Comparison of ENCODE assay signal across 12 cellular contexts in the genomic region with DNA sequence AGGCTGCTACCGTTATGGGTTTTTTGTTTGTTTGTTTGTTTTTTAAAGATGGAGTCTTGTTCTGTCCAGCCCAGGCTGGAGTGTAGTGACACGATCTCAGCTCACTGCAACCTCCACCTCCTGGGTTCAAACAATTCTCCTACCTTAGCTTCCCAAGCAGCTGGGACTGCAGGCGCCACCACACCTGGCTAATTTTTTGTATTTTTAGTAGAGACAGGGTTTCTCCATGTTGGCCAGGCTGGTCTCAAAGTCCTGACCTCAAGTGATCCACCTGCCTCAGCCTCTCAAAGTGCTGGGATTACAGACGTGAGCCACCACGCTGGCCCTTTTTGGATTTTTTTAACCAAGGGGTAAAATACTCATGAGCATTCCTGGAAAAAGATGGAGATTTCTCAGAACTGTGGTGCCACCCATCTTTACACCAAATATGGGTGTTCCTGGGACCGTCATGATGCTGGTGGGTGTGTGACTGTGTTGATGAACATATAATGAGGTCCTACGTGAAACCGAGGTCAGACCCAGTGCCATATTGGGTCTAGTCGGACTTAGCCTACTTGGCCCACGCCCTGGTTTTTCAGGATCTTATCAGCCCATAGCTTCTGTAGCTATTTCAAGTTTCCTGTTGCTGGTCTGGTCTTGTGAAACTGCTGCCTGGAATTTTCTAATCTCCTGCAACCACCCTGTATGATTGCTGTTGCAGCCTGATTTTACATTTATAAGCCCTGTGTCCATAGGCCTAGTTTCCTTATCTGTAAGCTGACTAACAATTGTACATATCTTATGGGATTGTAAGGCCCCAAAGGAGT. TPM values are rescaled to one million over a fixed set of nuclear protein-coding genes. Genes with fewer than 3 reads are reported as not detected.
DNase-seq lines count a peak whose midpoint lies in the region; ATAC-seq, FAIRE-seq and TF ChIP-seq lines count a peak whose summit lies in the region.
"Had no signal": no experiment of that assay in that cellular context is flagged by ENCODE, and none has a peak within 500 bp of the region (broad histone marks: within the 10 kb centered on the region; RNA-seq: fewer than 3 reads in every experiment).

No MANE protein-coding gene starts in this region.

- TF ChIP-seq CTCF in K562 (IDR thresholded peaks at IDR 0.05 in 2 of 3, conservative IDR thresholded peaks at IDR 0.05 in 1 of 3; ENCODE audit: insufficient read depth in 2 of 3, low read depth in 1 of 3, low read length in 3 of 3) (no peak), lower lobe of right lung (IDR thresholded peaks at IDR 0.05) (no peak)

- TF ChIP-seq RAD21 in K562 (CRISPR knock-in tag; conservative IDR thresholded peaks at IDR 0.05 in 1 of 2, IDR thresholded peaks at IDR 0.05 in 1 of 2), result peak in 1 of 2 experiments; percentile 20; a peak in 3 of 4 replicates

- peak overlapping the region; percentile 27 for H3K4me2 ChIP-seq in K562 (ENCODE audit: insufficient read depth, low read length)

- H3K36me3 ChIP-seq in K562 (ENCODE audit: control insufficient read depth, insufficient read depth, low read length), result peaks cover 39% of the 10 kb centered on the region
- H3K36me3 ChIP-seq in lower lobe of right lung, result peaks cover 56% of the 10 kb centered on the region
- peaks cover 0 to 4% of the 10 kb centered on the region in 2 donors for H3K36me3 ChIP-seq in aorta (ENCODE audit: control insufficient read depth in 1 of 2, insufficient read depth in 2 of 2, low read length in 1 of 2)

- H2AFZ ChIP-seq in K562 (ENCODE audit: low read depth, low read length), result no peak overlapping the region
- H2AFZ ChIP-seq: parathyroid adenoma had no signal

- peaks cover 26% of the 10 kb centered on the region for H4K20me1 ChIP-seq in K562 (replicated peaks; ENCODE audit: control insufficient read depth, insufficient read depth, low read length)

- H3K9me3 ChIP-seq in K562 (replicated peaks; ENCODE audit: control insufficient read depth, insufficient read depth, low read depth, low read length) (peaks cover 7% of the 10 kb centered on the region), lower lobe of right lung (no peaks in the 10 kb centered on the region), aorta (ENCODE audit: control insufficient read depth, low read length) (no peaks in the 10 kb centered on the region)

- H3K4me1 ChIP-seq in K562 (replicated peaks in 1 of 2; ENCODE audit: control insufficient read depth in 2 of 2, insufficient read depth in 2 of 2, low read length in 2 of 2) (peaks cover 25 to 40% of the 10 kb centered on the region in 2 experiments), lower lobe of right lung (peaks cover 68% of the 10 kb centered on the region), aorta (ENCODE audit: control insufficient read depth in 1 of 2, insufficient read depth in 2 of 2, low read length in 2 of 2) (no peaks in the 10 kb centered on the region)

- peak; percentile 77 for TF ChIP-seq POLR2A in K562 (conservative IDR thresholded peaks at IDR 0.05)

- H3K4me3 ChIP-seq in K562 (no peak overlapping the region), lower lobe of right lung (no peak overlapping the region), aorta (ENCODE audit: low read length in 2 of 2) (no peak overlapping the region)

- in situ Hi-C loops in K562 (cut with MboI), result loop anchor here (10.0 kb wide), 1 partner anchor 86 kb away; the partner anchor contains the start of gene FTL

- peaks cover 42% of the 10 kb centered on the region for H3K79me2 ChIP-seq in K562 (ENCODE audit: control insufficient read depth, insufficient read depth, low read length)

- peak overlapping the region in 1 of 2 experiments; percentile 60; a peak in 3 of 4 replicates for H3K9ac ChIP-seq in K562 (ENCODE audit: insufficient read depth in 1 of 2, low read depth in 2 of 2, low read length in 2 of 2)
- H3K9ac ChIP-seq: parathyroid adenoma had no signal

- ATAC-seq in Right ventricle myocardium inferior (peak; percentile 65), K562 (peak; percentile 79), lower lobe of right lung (peak; percentile 33 to 54), aorta (ENCODE audit: low FRiP score) (peak; percentile 67), HG03139 (IDR thresholded peaks at IDR 0.05; ENCODE audit: unreplicated experiment) (no peak), HG03095 (IDR thresholded peaks at IDR 0.05; ENCODE audit: unreplicated experiment) (no peak)

- DNase-seq in Right ventricle myocardium inferior (ENCODE audit: missing footprints) (no peak), cardiac septum (ENCODE audit: low spot score) (no peak), K562 (ENCODE audit: extremely low read depth in 1 of 4, low spot score in 3 of 4) (peak; percentile 60 to 98 (median 74)), lower lobe of right lung (peak; percentile 66), aorta (peak; percentile 86 to 88), NCI-H1105 treated with DMSO at 0.1 percent for 48 hours (lab: John Stamatoyannopoulos, UW) (no peak)

- CTCF ChIA-PET in K562 (lab: Yijun Ruan, JAX; ENCODE audit: low intra/inter-chr PET ratio), result interaction anchor here (0.6 to 0.7 kb wide), 2 partner anchors 115 to 488 kb away, joined by 3 to 4 read pairs; partner anchors contain the start of gene GYS1

- intact Hi-C loops in Right ventricle myocardium inferior (cut with DNase I) (no loop called here), cardiac septum (cut with DNase I) (loop anchor here (5.0 kb wide), 1 partner anchor 74 kb away; the partner anchor contains the start of gene BAX), K562 (cut with micrococcal nuclease) (no loop called here), lower lobe of right lung (cut with DNase I) (no loop called here), aorta (cut with DNase I) (loop anchor here in 1 of 2 donors (10.0 kb wide), 1 partner anchor 86 kb away; the partner anchor contains the start of gene FTL)

- no peaks in the 10 kb centered on the region for H3K9me1 ChIP-seq in K562 (ENCODE audit: control insufficient read depth, insufficient read depth, low read length)

- WGBS in K562 (ENCODE audit: insufficient coverage, low coverage, missing lambda C conversion rate), result 0% methylated on average over 10 of the region's 10 CpGs
- WGBS in aorta, 2 donors, result 23 to 24% methylated on average over 10 of the region's 10 CpGs

- no peaks in the 10 kb centered on the region for H3K27me3 ChIP-seq in K562 (ENCODE audit: control insufficient read depth in 2 of 2, insufficient read depth in 2 of 2, low read length in 2 of 2)
- no peaks in the 10 kb centered on the region for H3K27me3 ChIP-seq in lower lobe of right lung (ENCODE audit: low read depth)
- no peaks in the 10 kb centered on the region for H3K27me3 ChIP-seq in aorta (ENCODE audit: control insufficient read depth in 1 of 2, insufficient read depth in 2 of 2, low read length in 1 of 2)

- BruUV-seq in K562 (replicated peaks; lab: Mats Ljungman, UMichigan), result no TSS peak

- TF ChIP-seq EP300 in K562 (IDR thresholded peaks at IDR 0.05; ENCODE audit: low read length), result peak; percentile 99

- FAIRE-seq in K562 (lab: Jason Lieb, UNC), result peak; percentile 99
- FAIRE-seq: TTC549, urothelium cell line had no signal

- POLR2A ChIA-PET in K562 (lab: Yijun Ruan, JAX), result interaction anchor here (0.6 to 12.2 kb wide), 23 partner anchors 8 to 203 kb away, joined by 3 to 439 read pairs (median 5); partner anchors contain the start of genes BAX, DHDH, FTL and GYS1

- peak overlapping the region; percentile 56 for H3K27ac ChIP-seq in K562 (ENCODE audit: extremely low read depth, low read depth, low read length)
- peak overlapping the region; percentile 58 for H3K27ac ChIP-seq in lower lobe of right lung
- peak overlapping the region in 1 of 2 donors; percentile 44 for H3K27ac ChIP-seq in aorta (ENCODE audit: low read depth in 1 of 2, low read length in 2 of 2)
- H3K27ac ChIP-seq: C4-2B, parathyroid adenoma had no signal

RNA-seq across cellular contexts. Expression of gene PPP1R15A, which starts 6.2 kb away (rescaled TPM):
- total RNA-seq in Right ventricle myocardium inferior, result 64.8 TPM
- total RNA-seq in cardiac septum, result 87.0 TPM
- total RNA-seq in K562 (2011; cell fraction: chromatin; rRNA removed; ENCODE audit: low replicate concordance), result 91.7 and 166 TPM in 2 replicates
- 117 and 129 TPM in 2 replicates for total RNA-seq in K562 (2011; cell fraction: nucleolus; rRNA removed)
- total RNA-seq in K562 (2011; cell fraction: nucleoplasm; rRNA removed), result 102 and 128 TPM in 2 replicates
- total RNA-seq in K562 (2014; rRNA removed), result 59.1 and 87.0 TPM in 2 replicates
- 37.8 and 44.0 TPM in 2 replicates for total RNA-seq in K562 (2014; rRNA removed; fragmentation: Illumina TruSeq; extraction: Trizol)
- 34.8 and 35.5 TPM in 2 replicates for total RNA-seq in K562 (2015; rRNA removed; fragmentation: Illumina TruSeq; extraction: Trizol)
- total RNA-seq in K562 (2021), result 64.8 and 67.4 TPM in 2 replicates
- 38.1 and 60.9 TPM in 2 replicates for polyA plus RNA-seq in K562 (2011; rRNA removed)
- polyA plus RNA-seq in K562 (2011; cell fraction: cytosol; rRNA removed), result 32.7 and 34.1 TPM in 2 replicates
- 82.3 and 88.1 TPM in 2 replicates for polyA plus RNA-seq in K562 (2011; cell fraction: nucleus; rRNA removed)
- 62.3 and 136 TPM in 2 replicates for polyA plus RNA-seq in K562 (2012)
- polyA plus RNA-seq in K562 (2014; fragmentation: Illumina TruSeq; extraction: Trizol), result 67.6 and 73.7 TPM in 2 replicates
- 1 to 10 TPM in 1 of 2 experiments, under 1 TPM in 1; 0.42 to 1.3 TPM for polyA plus RNA-seq in K562 (2014; fragmentation: Nextera tagmentation; extraction: Ambion mirVana)
- 55.7 and 77.6 TPM in 2 replicates for polyA plus RNA-seq in K562 (2014; rRNA removed)
- polyA minus RNA-seq in K562 (2011; rRNA and poly(A)+ RNA removed), result 26.6 and 38.8 TPM in 2 replicates
- 24.1 and 29.0 TPM in 2 replicates for polyA minus RNA-seq in K562 (2011; cell fraction: cytosol; rRNA and poly(A)+ RNA removed)
- 33.5 and 61.9 TPM in 2 replicates for polyA minus RNA-seq in K562 (2011; cell fraction: nucleus; rRNA and poly(A)+ RNA removed)
- 80.4 TPM for total RNA-seq in lower lobe of right lung
- 100 to 1,000 TPM in 1 of 2 donors, 10 to 100 TPM in 1; 57.2 to 182 TPM for total RNA-seq in aorta
- polyA plus RNA-seq in aorta, result 10 to 100 TPM; 64.9 to 95.4 TPM

RNA-seq across cellular contexts. Expression of gene PLEKHA4, which starts 10.0 kb away (rescaled TPM):
- total RNA-seq in Right ventricle myocardium inferior (23.8 TPM), cardiac septum (106 TPM), K562 (2014; rRNA removed) (17.0 and 20.1 TPM in 2 replicates), K562 (2014; rRNA removed; fragmentation: Illumina TruSeq; extraction: Trizol) (3.3 and 4.4 TPM in 2 replicates), K562 (2015; rRNA removed; fragmentation: Illumina TruSeq; extraction: Trizol) (5.2 and 5.6 TPM in 2 replicates), K562 (2021) (27.2 and 30.8 TPM in 2 replicates), lower lobe of right lung (21.2 TPM), aorta (10 to 100 TPM; 94.9 to 97.2 TPM)
- 22.1 and 56.7 TPM in 2 replicates for total RNA-seq in K562 (2011; cell fraction: chromatin; rRNA removed; ENCODE audit: low replicate concordance)
- total RNA-seq in K562 (2011; cell fraction: nucleolus; rRNA removed), result 27.5 and 39.4 TPM in 2 replicates
- 22.7 and 27.9 TPM in 2 replicates for total RNA-seq in K562 (2011; cell fraction: nucleoplasm; rRNA removed)
- polyA plus RNA-seq in K562 (2011; rRNA removed) (13.4 and 25.1 TPM in 2 replicates), K562 (2014; fragmentation: Illumina TruSeq; extraction: Trizol) (11.4 and 18.4 TPM in 2 replicates), K562 (2014; fragmentation: Nextera tagmentation; extraction: Ambion mirVana) (under 1 TPM; 0.07 to 0.31 TPM), K562 (2014; rRNA removed) (22.0 and 23.5 TPM in 2 replicates), aorta (100 to 1,000 TPM; 193 to 223 TPM)
- polyA plus RNA-seq in K562 (2011; cell fraction: cytosol; rRNA removed), result 20.5 and 26.0 TPM in 2 replicates
- polyA plus RNA-seq in K562 (2011; cell fraction: nucleus; rRNA removed), result 33.6 and 37.4 TPM in 2 replicates
- polyA plus RNA-seq in K562 (2012), result 17.0 and 29.2 TPM in 2 replicates
- polyA minus RNA-seq in K562 (2011; rRNA and poly(A)+ RNA removed), result 2.8 and 3.5 TPM in 2 replicates
- 10.6 and 15.0 TPM in 2 replicates for polyA minus RNA-seq in K562 (2011; cell fraction: cytosol; rRNA and poly(A)+ RNA removed)
- 8.1 and 13.7 TPM in 2 replicates for polyA minus RNA-seq in K562 (2011; cell fraction: nucleus; rRNA and poly(A)+ RNA removed)

RNA-seq across cellular contexts. Expression of gene TULP2, which starts 20.1 kb away (rescaled TPM):
- not detected for total RNA-seq in Right ventricle myocardium inferior
- total RNA-seq in cardiac septum, result 0.67 TPM
- 0.46 and 1.5 TPM in 2 replicates for total RNA-seq in K562 (2011; cell fraction: chromatin; rRNA removed; ENCODE audit: low replicate concordance)
- total RNA-seq in K562 (2011; cell fraction: nucleolus; rRNA removed), result 1.2 and 1.7 TPM in 2 replicates
- 0.53 and 2.4 TPM in 2 replicates for total RNA-seq in K562 (2011; cell fraction: nucleoplasm; rRNA removed)
- total RNA-seq in K562 (2014; rRNA removed), result 0.05 TPM in 1 of 2 replicates, not detected in the other
- 0.07 TPM in 1 of 2 replicates, not detected in the other for total RNA-seq in K562 (2014; rRNA removed; fragmentation: Illumina TruSeq; extraction: Trizol)
- 0.11 TPM in 2 replicates for total RNA-seq in K562 (2015; rRNA removed; fragmentation: Illumina TruSeq; extraction: Trizol)
- 0.89 and 1.5 TPM in 2 replicates for total RNA-seq in K562 (2021)
- polyA plus RNA-seq in K562 (2011; rRNA removed), result 0.25 and 1.4 TPM in 2 replicates
- polyA plus RNA-seq in K562 (2011; cell fraction: cytosol; rRNA removed), result 0.49 and 1.2 TPM in 2 replicates
- 0.37 and 2.6 TPM in 2 replicates for polyA plus RNA-seq in K562 (2011; cell fraction: nucleus; rRNA removed)
- 0.53 and 0.68 TPM in 2 replicates for polyA plus RNA-seq in K562 (2012)
- 0.15 and 0.19 TPM in 2 replicates for polyA plus RNA-seq in K562 (2014; fragmentation: Illumina TruSeq; extraction: Trizol)
- under 1 TPM in 1 of 2 experiments, not detected in 1; 0.18 TPM for polyA plus RNA-seq in K562 (2014; fragmentation: Nextera tagmentation; extraction: Ambion mirVana)
- polyA plus RNA-seq in K562 (2014; rRNA removed), result 0.38 and 1.1 TPM in 2 replicates
- 0.53 and 0.90 TPM in 2 replicates for polyA minus RNA-seq in K562 (2011; rRNA and poly(A)+ RNA removed)
- 2.3 TPM in 1 of 2 replicates, not detected in the other for polyA minus RNA-seq in K562 (2011; cell fraction: cytosol; rRNA and poly(A)+ RNA removed)
- polyA minus RNA-seq in K562 (2011; cell fraction: nucleus; rRNA and poly(A)+ RNA removed), result 0.78 TPM in 1 of 2 replicates, not detected in the other
- not detected for total RNA-seq in lower lobe of right lung
- 1 to 10 TPM in 1 of 2 donors, under 1 TPM in 1; 0.84 to 1.3 TPM for total RNA-seq in aorta
- polyA plus RNA-seq in aorta, result not detected

RNA-seq across cellular contexts. Expression of gene NUCB1, which starts 21.7 kb away (rescaled TPM):
- total RNA-seq in Right ventricle myocardium inferior (246 TPM), cardiac septum (276 TPM), K562 (2014; rRNA removed) (102 and 111 TPM in 2 replicates), K562 (2014; rRNA removed; fragmentation: Illumina TruSeq; extraction: Trizol) (25.5 and 42.5 TPM in 2 replicates), K562 (2015; rRNA removed; fragmentation: Illumina TruSeq; extraction: Trizol) (71.7 and 82.4 TPM in 2 replicates), K562 (2021) (138 and 153 TPM in 2 replicates), lower lobe of right lung (310 TPM), aorta (100 to 1,000 TPM; 276 to 380 TPM)
- total RNA-seq in K562 (2011; cell fraction: chromatin; rRNA removed; ENCODE audit: low replicate concordance), result 137 and 349 TPM in 2 replicates
- total RNA-seq in K562 (2011; cell fraction: nucleolus; rRNA removed), result 313 and 352 TPM in 2 replicates
- 274 and 285 TPM in 2 replicates for total RNA-seq in K562 (2011; cell fraction: nucleoplasm; rRNA removed)
- polyA plus RNA-seq in K562 (2011; rRNA removed) (59.3 and 117 TPM in 2 replicates), K562 (2014; fragmentation: Illumina TruSeq; extraction: Trizol) (87.6 and 141 TPM in 2 replicates), K562 (2014; fragmentation: Nextera tagmentation; extraction: Ambion mirVana) (1 to 10 TPM; 3.1 to 5.3 TPM), K562 (2014; rRNA removed) (133 and 139 TPM in 2 replicates), aorta (100 to 1,000 TPM in 1 of 2 donors, 10 to 100 TPM in 1; 82.9 to 375 TPM)
- polyA plus RNA-seq in K562 (2011; cell fraction: cytosol; rRNA removed), result 120 and 173 TPM in 2 replicates
- 155 and 191 TPM in 2 replicates for polyA plus RNA-seq in K562 (2011; cell fraction: nucleus; rRNA removed)
- 146 and 236 TPM in 2 replicates for polyA plus RNA-seq in K562 (2012)
- polyA minus RNA-seq in K562 (2011; rRNA and poly(A)+ RNA removed), result 33.7 and 41.4 TPM in 2 replicates
- polyA minus RNA-seq in K562 (2011; cell fraction: cytosol; rRNA and poly(A)+ RNA removed), result 54.1 and 89.7 TPM in 2 replicates
- 35.5 and 49.4 TPM in 2 replicates for polyA minus RNA-seq in K562 (2011; cell fraction: nucleus; rRNA and poly(A)+ RNA removed)

RNA-seq across cellular contexts. Expression of gene HSD17B14, which starts 42.1 kb away (rescaled TPM):
- total RNA-seq in Right ventricle myocardium inferior (1.0 TPM), cardiac septum (1.9 TPM), K562 (2014; rRNA removed) (0.20 TPM in 1 of 2 replicates, not detected in the other), K562 (2014; rRNA removed; fragmentation: Illumina TruSeq; extraction: Trizol) (not detected in 2 replicates), K562 (2015; rRNA removed; fragmentation: Illumina TruSeq; extraction: Trizol) (not detected in 2 replicates), K562 (2021) (0.16 TPM in 1 of 2 replicates, not detected in the other), lower lobe of right lung (22.7 TPM), aorta (10 to 100 TPM; 13.7 to 16.1 TPM)
- 0.70 and 1.7 TPM in 2 replicates for total RNA-seq in K562 (2011; cell fraction: chromatin; rRNA removed; ENCODE audit: low replicate concordance)
- 0.50 and 1.1 TPM in 2 replicates for total RNA-seq in K562 (2011; cell fraction: nucleolus; rRNA removed)
- 0.53 and 0.88 TPM in 2 replicates for total RNA-seq in K562 (2011; cell fraction: nucleoplasm; rRNA removed)
- polyA plus RNA-seq in K562 (2011; rRNA removed) (0.20 TPM in 1 of 2 replicates, not detected in the other), K562 (2014; fragmentation: Illumina TruSeq; extraction: Trizol) (not detected in 2 replicates), K562 (2014; fragmentation: Nextera tagmentation; extraction: Ambion mirVana) (not detected), K562 (2014; rRNA removed) (not detected in 2 replicates), aorta (10 to 100 TPM; 14.3 to 18.9 TPM)
- 0.19 and 0.22 TPM in 2 replicates for polyA plus RNA-seq in K562 (2011; cell fraction: cytosol; rRNA removed)
- 0.60 and 1.2 TPM in 2 replicates for polyA plus RNA-seq in K562 (2011; cell fraction: nucleus; rRNA removed)
- 0.21 and 1.0 TPM in 2 replicates for polyA plus RNA-seq in K562 (2012)
- not detected in 2 replicates for polyA minus RNA-seq in K562 (2011; rRNA and poly(A)+ RNA removed)
- polyA minus RNA-seq in K562 (2011; cell fraction: cytosol; rRNA and poly(A)+ RNA removed), result not detected in 2 replicates
- polyA minus RNA-seq in K562 (2011; cell fraction: nucleus; rRNA and poly(A)+ RNA removed), result not detected in 2 replicates

Comparison
In these comparisons a context has a peak if more than half of its experiments do, and no peak if none do; other contexts are left out.
1. ATAC-seq: peak in Right ventricle myocardium inferior (single experiment), K562 (single experiment), lower lobe of right lung (2 of 2) and aorta (single experiment); none in HG03139 (single experiment) and HG03095 (single experiment).
2. DNase-seq: peak in K562 (4 of 4), lower lobe of right lung (single experiment) and aorta (2 of 2); none in Right ventricle myocardium inferior (single experiment), cardiac septum (single experiment) and NCI-H1105 treated with DMSO at 0.1 percent for 48 hours (single experiment).